Comparison of ENCODE assay signal across 17 cellular contexts in the genomic region with DNA sequence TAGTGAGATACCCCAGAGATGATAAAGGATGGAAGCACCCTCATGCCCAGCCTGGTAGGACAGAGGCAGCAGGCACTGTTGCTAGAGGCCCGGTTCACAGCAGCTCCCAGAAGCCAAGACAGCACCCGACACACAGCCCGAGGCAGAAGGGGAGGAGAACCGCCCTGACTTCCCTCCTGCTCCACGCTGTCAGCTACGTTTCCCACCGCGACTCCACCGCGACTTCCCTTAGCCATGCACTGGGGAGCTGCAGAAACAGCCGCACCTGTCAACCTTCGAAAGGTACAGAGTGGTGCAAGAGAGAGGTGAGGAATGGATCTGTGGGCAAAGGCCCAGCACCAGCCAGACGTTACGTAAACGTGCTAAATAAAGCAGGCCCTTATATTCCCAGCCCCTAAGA.
DNase-seq lines count a peak whose midpoint lies in the region; ATAC-seq and TF ChIP-seq lines count a peak whose summit lies in the region.
"Had no signal": no experiment of that assay in that cellular context is flagged by ENCODE, and none has a peak within 500 bp of the region (broad histone marks: within the 10 kb centered on the region; RNA-seq: fewer than 3 reads in every experiment).

No MANE protein-coding gene starts in this region.

- H3K14ac ChIP-seq in neuronal stem cell (ENCODE audit: low read length), result no peak overlapping the region

- H4K20me1 ChIP-seq in GM23338 (replicated peaks; ENCODE audit: insufficient read depth), result no peaks in the 10 kb centered on the region

- intact Hi-C loops in left cardiac atrium (cut with DNase I), result no loop called here
- intact Hi-C loops in prostate gland (cut with DNase I), result no loop called here

- no CpG with 5 or more reads among the region's 15 CpGs for WGBS in neuronal stem cell (ENCODE audit: extremely low coverage in 2 of 2, insufficient read length in 2 of 2, insufficient replicate concordance in 1 of 2), 2 donors
- 94% methylated on average over 15 of the region's 15 CpGs for WGBS in prostate gland

- H3K18ac ChIP-seq in neuronal stem cell (ENCODE audit: low read length), result peak overlapping the region; percentile 84

- H2BK120ac ChIP-seq in neuronal stem cell (ENCODE audit: low read depth, low read length), result no peak overlapping the region

- H2AFZ ChIP-seq in GM23338, result peak overlapping the region; percentile 53; the same call in 1 of the 2 replicates
- no peak overlapping the region for H2AFZ ChIP-seq in neuronal stem cell (ENCODE audit: low read length)

- peak overlapping the region; percentile 86 for H2AK5ac ChIP-seq in neuronal stem cell (ENCODE audit: low read depth, low read length)

- H3K4me2 ChIP-seq in GM23338 (no peak overlapping the region), neuronal stem cell (ENCODE audit: insufficient read depth, low read length, poor library complexity, severe bottlenecking) (no peak overlapping the region)

- peaks cover 0 to 5% of the 10 kb centered on the region in 2 donors for H3K9me3 ChIP-seq in neuronal stem cell (replicated peaks in 1 of 2; ENCODE audit: control insufficient read depth in 2 of 2, insufficient read depth in 1 of 2, low read depth in 1 of 2, low read length in 2 of 2)
- H3K9me3 ChIP-seq in prostate gland, result no peaks in the 10 kb centered on the region

- no peak overlapping the region for H3K4me3 ChIP-seq in GM23338
- H3K4me3 ChIP-seq in neuronal stem cell (ENCODE audit: low read length in 2 of 2), result no peak overlapping the region
- H3K4me3 ChIP-seq in prostate gland, result no peak overlapping the region
- H3K4me3 ChIP-seq: GM12878 had no signal

- no peaks in the 10 kb centered on the region for H3K27me3 ChIP-seq in GM23338 (ENCODE audit: insufficient read depth)
- H3K27me3 ChIP-seq in neuronal stem cell (ENCODE audit: control insufficient read depth in 3 of 3, insufficient read depth in 3 of 3, low read depth in 1 of 3, low read length in 3 of 3), result no peaks in the 10 kb centered on the region
- H3K27me3 ChIP-seq in prostate gland (replicated peaks; ENCODE audit: insufficient read depth), result no peaks in the 10 kb centered on the region

- H2BK12ac ChIP-seq in neuronal stem cell (ENCODE audit: low read length), result peak overlapping the region; percentile 8

- no peak overlapping the region for H3K4me3 Mint-ChIP-seq in GM23338
- H3K4me3 Mint-ChIP-seq: CD4-positive, alpha-beta memory T cell had no signal

- H3F3A ChIP-seq in GM23338 (replicated peaks; ENCODE audit: low read depth), result no peaks in the 10 kb centered on the region

- ATAC-seq in GM23338 (no peak; the same call in 2 of the 3 replicates), left cardiac atrium (no peak), HG02870 (IDR thresholded peaks at IDR 0.05; ENCODE audit: unreplicated experiment) (no peak)
- ATAC-seq: GM12878 had no signal

- TF ChIP-seq CTCF in GM23338 (conservative IDR thresholded peaks at IDR 0.05; ENCODE audit: low read depth in 2 of 2) (no peak), prostate gland (IDR thresholded peaks at IDR 0.05) (no peak)

- no peaks in the 10 kb centered on the region; the same call in 1 of the 3 replicates for H3K9me3 Mint-ChIP-seq in GM23338

- no peaks in the 10 kb centered on the region for H3K36me3 ChIP-seq in GM23338 (ENCODE audit: insufficient read depth)
- H3K36me3 ChIP-seq in neuronal stem cell (replicated peaks in 1 of 2; ENCODE audit: control insufficient read depth in 2 of 2, insufficient read depth in 2 of 2, low read length in 2 of 2), result no peaks in the 10 kb centered on the region
- H3K36me3 ChIP-seq in prostate gland, result no peaks in the 10 kb centered on the region

- no peaks in the 10 kb centered on the region for H3K27me3 Mint-ChIP-seq in GM23338 (ENCODE audit: insufficient read depth, low read depth, poor library complexity)
- H3K27me3 Mint-ChIP-seq: CD4-positive, alpha-beta memory T cell had no signal

- H3K9me2 ChIP-seq in GM23338 (ENCODE audit: insufficient read depth), result peaks cover 10% of the 10 kb centered on the region

- DNase-seq in ELF-1 (ENCODE audit: low read depth, low spot score) (peak; percentile 57), GM23338 (ENCODE audit: low spot score) (no peak), neuronal stem cell (ENCODE audit: low spot score) (no peak), left cardiac atrium (no peak), prostate gland (ENCODE audit: low spot score) (no peak), T1000 (lab: John Stamatoyannopoulos, UW) (no peak)
- DNase-seq: C1 segment of cervical spinal cord; Calu3; CD4-positive, alpha-beta memory T cell; COR-L47; DMS79 treated with DMSO at 0.1 percent for 48 hours; GOT3; H7; HCEC 1CT had no signal

- H3K9ac ChIP-seq in neuronal stem cell (ENCODE audit: low read depth, low read length, poor library complexity), result no peak overlapping the region

- H3K79me2 ChIP-seq in GM23338 (replicated peaks; ENCODE audit: insufficient read depth), result no peaks in the 10 kb centered on the region

- peaks cover 20% of the 10 kb centered on the region for H3K4me1 ChIP-seq in GM23338 (ENCODE audit: insufficient read depth)
- H3K4me1 ChIP-seq in neuronal stem cell (ENCODE audit: control insufficient read depth in 2 of 2, insufficient read depth in 1 of 2, low read depth in 1 of 2, low read length in 2 of 2), result peaks cover 0 to 16% of the 10 kb centered on the region in 2 donors
- H3K4me1 ChIP-seq in prostate gland (replicated peaks), result no peaks in the 10 kb centered on the region

- no peak overlapping the region for H4K8ac ChIP-seq in neuronal stem cell (ENCODE audit: low read depth, low read length)

- no peak overlapping the region for H2BK5ac ChIP-seq in neuronal stem cell (ENCODE audit: low read length)

- H3K27ac ChIP-seq in GM23338 (ENCODE audit: low read depth), result no peak overlapping the region
- H3K27ac ChIP-seq in angular gyrus (ENCODE audit: low read depth, low read length), result peak overlapping the region; percentile 0
- no peak overlapping the region for H3K27ac ChIP-seq in neuronal stem cell (replicated peaks; ENCODE audit: low read length)
- no peak overlapping the region for H3K27ac ChIP-seq in prostate gland

- H3K36me3 Mint-ChIP-seq in GM23338 (ENCODE audit: low read depth), result no peaks in the 10 kb centered on the region
- H3K36me3 Mint-ChIP-seq: CD4-positive, alpha-beta memory T cell had no signal

- no peak overlapping the region for H3K4ac ChIP-seq in neuronal stem cell (ENCODE audit: low read length)

- H3K4me1 Mint-ChIP-seq in GM23338, result peaks cover 25% of the 10 kb centered on the region
- H3K4me1 Mint-ChIP-seq: CD4-positive, alpha-beta memory T cell had no signal

- no peak overlapping the region for H4K91ac ChIP-seq in neuronal stem cell (ENCODE audit: low read depth, low read length, poor library complexity)

- no peaks in the 10 kb centered on the region for H3K79me1 ChIP-seq in neuronal stem cell (ENCODE audit: low read depth, low read length)

- TF ChIP-seq POLR2A in prostate gland (IDR thresholded peaks at IDR 0.05), result no peak

- no peak overlapping the region for H2BK15ac ChIP-seq in neuronal stem cell (ENCODE audit: low read length)

- H3K23ac ChIP-seq in neuronal stem cell (ENCODE audit: low read depth, low read length, poor library complexity), result peak overlapping the region; percentile 13

- no peak overlapping the region for H3K27ac Mint-ChIP-seq in GM23338
- H3K27ac Mint-ChIP-seq: CD4-positive, alpha-beta memory T cell had no signal

TF ChIP-seq in GM23338, 12 proteins besides CTCF, POLR2A, EP300 and RAD21:
- TF ChIP-seq EZH2 (IDR thresholded peaks at IDR 0.05; ENCODE audit: low read depth, unreplicated experiment), result no peak
